In the genomic region with DNA sequence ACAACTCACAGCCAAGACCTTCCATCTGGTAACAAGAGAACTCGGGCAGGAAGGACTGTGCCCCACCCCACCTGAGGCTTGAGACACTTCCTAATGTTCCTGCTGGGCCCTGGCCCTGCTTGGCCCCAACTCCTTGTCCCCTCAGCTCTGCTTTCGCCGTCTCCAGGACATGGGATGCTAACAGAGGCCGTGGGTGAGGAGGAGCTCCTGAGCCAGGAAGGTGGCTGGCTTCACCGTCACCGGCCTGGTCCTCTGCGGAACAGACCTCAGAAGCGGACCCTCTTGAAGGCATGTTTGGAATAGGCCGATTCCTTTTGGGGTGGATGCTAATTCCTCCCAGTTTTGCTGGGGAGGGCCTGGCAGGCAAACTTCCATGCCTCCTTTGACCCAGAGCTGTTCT, we compare ENCODE assay signal across 15 cellular contexts.
A peak's percentile ranks its signal among the peaks of the same experiment; 100 is the strongest.
DNase-seq lines count a peak whose midpoint lies in the region; ATAC-seq and TF ChIP-seq lines count a peak whose summit lies in the region.
"Had no signal": no experiment of that assay in that cellular context is flagged by ENCODE, and none has a peak within 500 bp of the region (broad histone marks: within the 10 kb centered on the region; RNA-seq: fewer than 3 reads in every experiment).

No MANE protein-coding gene starts in this region.

- H3K4me1 ChIP-seq in heart left ventricle (no peaks in the 10 kb centered on the region), ascending aorta (no peaks in the 10 kb centered on the region)

- intact Hi-C loops in cardiac septum (cut with DNase I), result no loop called here
- intact Hi-C loops in heart left ventricle (cut with DNase I), result no loop called here
- intact Hi-C loops in ascending aorta (cut with DNase I), result no loop called here

- H3K4me3 ChIP-seq in heart left ventricle, result no peak overlapping the region
- no peak overlapping the region for H3K4me3 ChIP-seq in ascending aorta
- H3K4me3 ChIP-seq: GM23248 had no signal

- DNase-seq in activated CD4-positive, CD25-positive, alpha-beta regulatory T cell treated with anti-CD3 and anti-CD28 coated beads, Interleukin-2, amount 50 U/mL, for 72 hours, result peak; percentile 9
- no peak for DNase-seq in activated CD4-positive, CD25-positive, alpha-beta regulatory T cell (lab: John Stamatoyannopoulos, UW)
- DNase-seq in cardiac septum (ENCODE audit: low spot score) (peak; percentile 22), heart left ventricle (no peak), islet precursor cell (peak; percentile 27), ascending aorta (ENCODE audit: low spot score in 2 of 2) (no peak), NCI-H187 treated with DMSO at 0.1 percent for 48 hours (lab: John Stamatoyannopoulos, UW) (no peak)
- no peak for DNase-seq in activated CD4-positive, alpha-beta T cell treated with anti-CD3 and anti-CD28 coated beads, Interleukin-2, amount 50 U/mL, for 48 hours
- DNase-seq: CD8-positive, alpha-beta T cell; COR-L47; DMS153; EL; GM23248 had no signal

- H3K27ac ChIP-seq in heart left ventricle (no peak overlapping the region), ascending aorta (no peak overlapping the region)
- H3K27ac ChIP-seq: 22Rv1, GM23248, HL-60 had no signal

- TF ChIP-seq POLR2A in heart left ventricle (IDR thresholded peaks at IDR 0.05), result no peak

- TF ChIP-seq CTCF in heart left ventricle (IDR thresholded peaks at IDR 0.05) (no peak), ascending aorta (IDR thresholded peaks at IDR 0.05) (no peak)

- H3K36me3 ChIP-seq in heart left ventricle, result no peaks in the 10 kb centered on the region
- no peaks in the 10 kb centered on the region for H3K36me3 ChIP-seq in ascending aorta

- H3K9me3 ChIP-seq in heart left ventricle, result no peaks in the 10 kb centered on the region
- no peaks in the 10 kb centered on the region for H3K9me3 ChIP-seq in ascending aorta

- H3K27me3 ChIP-seq in heart left ventricle (peaks cover 0 to 22% (median 0%) of the 10 kb centered on the region in 9 donors), ascending aorta (no peaks in the 10 kb centered on the region)

- no peak for ATAC-seq in heart left ventricle
- ATAC-seq: CD8-positive, alpha-beta T cell had no signal

- 84 to 91% (median 87%) methylated on average over 9 of the region's 9 CpGs for WGBS in heart left ventricle, 4 donors

Comparison
In these comparisons a context has a peak if more than half of its experiments do, and no peak if none do; other contexts are left out.
1. DNase-seq: peak in activated CD4-positive, CD25-positive, alpha-beta regulatory T cell treated with anti-CD3 and anti-CD28 coated beads, Interleukin-2, amount 50 U/mL, for 72 hours (single experiment), cardiac septum (single experiment) and islet precursor cell (single experiment); none in activated CD4-positive, CD25-positive, alpha-beta regulatory T cell (0 of 4), heart left ventricle (0 of 5), activated CD4-positive, alpha-beta T cell treated with anti-CD3 and anti-CD28 coated beads, Interleukin-2, amount 50 U/mL, for 48 hours (0 of 2), ascending aorta (0 of 2) and NCI-H187 treated with DMSO at 0.1 percent for 48 hours (single experiment).